10 cellular contexts compared by ENCODE assay signal in genomic region chr11:110349109-110349996, GRCh38. TPM values are rescaled to one million over a fixed set of nuclear protein-coding genes. Genes with fewer than 3 reads are reported as not detected.
A peak's percentile ranks its signal among the peaks of the same experiment; 100 is the strongest.
DNase-seq lines count a peak whose midpoint lies in the region; ATAC-seq, FAIRE-seq and TF ChIP-seq lines count a peak whose summit lies in the region.
"Had no signal": no experiment of that assay in that cellular context is flagged by ENCODE, and none has a peak within 500 bp of the region (broad histone marks: within the 10 kb centered on the region; RNA-seq: fewer than 3 reads in every experiment).

No MANE protein-coding gene starts in this region.

- TF ChIP-seq CTCF in GM13976 (IDR thresholded peaks at IDR 0.05; ENCODE audit: borderline replicate concordance, control extremely low read depth, extremely low read depth, insufficient read depth, missing control alignments) (no peak), chondrocyte (IDR thresholded peaks at IDR 0.05) (no peak), Peyer's patch (IDR thresholded peaks at IDR 0.05) (no peak)

- in situ Hi-C loops in GM13976 (cut with MboI; ENCODE audit: low sequenced_read_pairs, unreplicated experiment): no loop called here

- no peaks in the 10 kb centered on the region for H3K36me3 ChIP-seq in SJCRH30
- no peaks in the 10 kb centered on the region for H3K36me3 ChIP-seq in Peyer's patch

- ATAC-seq in GM21737 (IDR thresholded peaks at IDR 0.05; ENCODE audit: unreplicated experiment): peak; percentile 75
- ATAC-seq in stimulated activated naive CD8-positive, alpha-beta T cell treated with anti-CD3 and anti-CD28 coated beads, Interleukin-15, amount 100 ng/mL, for 72 hours: peak; percentile 91

- no peak overlapping the region for H3K4me3 Mint-ChIP-seq in chondrocyte (ENCODE audit: unreplicated experiment)
- peak overlapping the region; percentile 64 to 74 for H3K4me3 Mint-ChIP-seq in stimulated activated naive CD8-positive, alpha-beta T cell treated with anti-CD3 and anti-CD28 coated beads, Interleukin-15, amount 100 ng/mL, for 72 hours

- TF ChIP-seq POLR2A in H54 (IDR thresholded peaks at IDR 0.05; ENCODE audit: low read depth, low read length) (no peak), Peyer's patch (IDR thresholded peaks at IDR 0.05) (no peak)

- DNase-seq in GM13976 (ENCODE audit: low spot score): peak; percentile 58
- peak; percentile 52 for DNase-seq in OCI-M1 (lab: John Stamatoyannopoulos, UW)
- DNase-seq in chondrocyte (ENCODE audit: low spot score): no peak
- DNase-seq in stimulated activated naive CD8-positive, alpha-beta T cell treated with anti-CD3 and anti-CD28 coated beads, Interleukin-15, amount 100 ng/mL, for 72 hours: peak; percentile 74 to 82
- DNase-seq in SJCRH30: no peak
- no peak for DNase-seq in H54 (ENCODE audit: insufficient read length, low spot score)
- no peak for DNase-seq in Peyer's patch

- H3K36me3 Mint-ChIP-seq in chondrocyte (ENCODE audit: low read depth): no peaks in the 10 kb centered on the region

- H3K4me1 ChIP-seq in SJCRH30 (no peaks in the 10 kb centered on the region), Peyer's patch (no peaks in the 10 kb centered on the region)

- no peaks in the 10 kb centered on the region for H3K27me3 Mint-ChIP-seq in chondrocyte (ENCODE audit: low read depth)
- no peaks in the 10 kb centered on the region for H3K27me3 Mint-ChIP-seq in stimulated activated naive CD8-positive, alpha-beta T cell treated with anti-CD3 and anti-CD28 coated beads, Interleukin-15, amount 100 ng/mL, for 72 hours

- H3K9me3 ChIP-seq in SJCRH30 (replicated peaks): no peaks in the 10 kb centered on the region
- no peaks in the 10 kb centered on the region for H3K9me3 ChIP-seq in Peyer's patch

- no peaks in the 10 kb centered on the region for H3K9me3 Mint-ChIP-seq in chondrocyte (ENCODE audit: low read depth)
- peaks cover 4 to 6% of the 10 kb centered on the region in 2 donors for H3K9me3 Mint-ChIP-seq in stimulated activated naive CD8-positive, alpha-beta T cell treated with anti-CD3 and anti-CD28 coated beads, Interleukin-15, amount 100 ng/mL, for 72 hours

- FAIRE-seq in H54 (lab: Jason Lieb, UNC): no peak
- FAIRE-seq: endometrium had no signal

- H3K4me3 ChIP-seq in SJCRH30 (no peak overlapping the region), Peyer's patch (no peak overlapping the region)

- no peak overlapping the region for H3K27ac ChIP-seq in SJCRH30
- no peak overlapping the region for H3K27ac ChIP-seq in Peyer's patch
- H3K27ac ChIP-seq: HL-60 had no signal

- peaks cover 7% of the 10 kb centered on the region for H3K4me1 Mint-ChIP-seq in chondrocyte (ENCODE audit: low read depth)
- peaks cover 71% of the 10 kb centered on the region for H3K4me1 Mint-ChIP-seq in stimulated activated naive CD8-positive, alpha-beta T cell treated with anti-CD3 and anti-CD28 coated beads, Interleukin-15, amount 100 ng/mL, for 72 hours

- peak overlapping the region; percentile 59 for H3K27ac Mint-ChIP-seq in chondrocyte (ENCODE audit: unreplicated experiment)
- H3K27ac Mint-ChIP-seq in stimulated activated naive CD8-positive, alpha-beta T cell treated with anti-CD3 and anti-CD28 coated beads, Interleukin-15, amount 100 ng/mL, for 72 hours: peak overlapping the region; percentile 89 to 95

- H3K27me3 ChIP-seq in SJCRH30: no peaks in the 10 kb centered on the region
- no peaks in the 10 kb centered on the region for H3K27me3 ChIP-seq in Peyer's patch

RNA-seq across cellular contexts. Expression of gene RDX, which starts 52.9 kb away (rescaled TPM):
- 149 to 173 TPM (median 152 TPM) in 3 replicates for total RNA-seq in chondrocyte
- 85.8 and 97.9 TPM in 2 replicates for total RNA-seq in SJCRH30 (2014; rRNA removed; shearing (Covaris generic))
- total RNA-seq in Peyer's patch: 100 to 1,000 TPM in 1 of 4 donors, 10 to 100 TPM in 1, 1 to 10 TPM in 2; 8.3 to 113 (median 13.7) TPM

Comparison
In these comparisons a context has a peak if more than half of its experiments do, and no peak if none do; other contexts are left out.
1. DNase-seq: peak in GM13976 (single experiment), OCI-M1 (single experiment) and stimulated activated naive CD8-positive, alpha-beta T cell treated with anti-CD3 and anti-CD28 coated beads, Interleukin-15, amount 100 ng/mL, for 72 hours (2 of 2); none in chondrocyte (single experiment), SJCRH30 (0 of 2), H54 (single experiment) and Peyer's patch (0 of 3).